8 cellular contexts compared by ENCODE assay signal in genomic region chr12:124625867-124626675, GRCh38. TPM values are rescaled to one million over a fixed set of nuclear protein-coding genes. Genes with fewer than 3 reads are reported as not detected.
DNase-seq lines count a peak whose midpoint lies in the region; ATAC-seq and TF ChIP-seq lines count a peak whose summit lies in the region.

No MANE protein-coding gene starts in this region.

- DNase-seq in GDM1 (lab: John Stamatoyannopoulos, UW): peak; percentile 73
- no peak for DNase-seq in T-helper 17 cell
- peak; percentile 82 for DNase-seq in fibroblast of the conjunctiva (ENCODE audit: low read depth)
- peak; percentile 15 for DNase-seq in prostate gland (ENCODE audit: low spot score)
- DNase-seq in HuH-7.5 (ENCODE audit: low spot score): no peak
- no peak for DNase-seq in activated CD4-positive, alpha-beta T cell treated with anti-CD3 and anti-CD28 coated beads for 36 hours
- no peak for DNase-seq in central memory CD4-positive, alpha-beta T cell
- DNase-seq in stimulated activated CD4-positive, alpha-beta T cell treated with anti-CD3 and anti-CD28 coated beads, Interleukin-15, amount 100 ng/mL, for 24 hours: no peak

- H3K4me3 ChIP-seq in prostate gland: no peak overlapping the region

- H3K36me3 Mint-ChIP-seq in T-helper 17 cell (ENCODE audit: low read depth): peaks cover 2% of the 10 kb centered on the region
- H3K36me3 Mint-ChIP-seq in activated CD4-positive, alpha-beta T cell treated with anti-CD3 and anti-CD28 coated beads for 36 hours (ENCODE audit: low read depth): no peaks in the 10 kb centered on the region

- H3K27me3 Mint-ChIP-seq in T-helper 17 cell: no peaks in the 10 kb centered on the region
- no peaks in the 10 kb centered on the region for H3K27me3 Mint-ChIP-seq in activated CD4-positive, alpha-beta T cell treated with anti-CD3 and anti-CD28 coated beads for 36 hours

- WGBS in prostate gland: 56% methylated on average over 15 of the region's 15 CpGs

- H3K9me3 ChIP-seq in T-helper 17 cell (ENCODE audit: control insufficient read depth, low read length, poor library complexity, severe bottlenecking) (no peaks in the 10 kb centered on the region), prostate gland (no peaks in the 10 kb centered on the region)

- TF ChIP-seq POLR2A in prostate gland (IDR thresholded peaks at IDR 0.05): no peak

- no peaks in the 10 kb centered on the region for H3K4me1 ChIP-seq in prostate gland (replicated peaks)

- no peak overlapping the region for H3K4me3 Mint-ChIP-seq in T-helper 17 cell
- no peak overlapping the region for H3K4me3 Mint-ChIP-seq in activated CD4-positive, alpha-beta T cell treated with anti-CD3 and anti-CD28 coated beads for 36 hours

- peak overlapping the region in 1 of 2 donors; percentile 48 for H3K27ac ChIP-seq in prostate gland

- intact Hi-C loops in prostate gland (cut with DNase I): no loop called here
- intact Hi-C loops in activated CD4-positive, alpha-beta T cell treated with anti-CD3 and anti-CD28 coated beads for 36 hours (cut with DNase I, micrococcal nuclease): no loop called here

- H3K9me3 Mint-ChIP-seq in activated CD4-positive, alpha-beta T cell treated with anti-CD3 and anti-CD28 coated beads for 36 hours (ENCODE audit: low read depth): no peaks in the 10 kb centered on the region

- POLR2A ChIA-PET in activated CD4-positive, alpha-beta T cell treated with anti-CD3 and anti-CD28 coated beads for 36 hours (lab: Charles Lee): no interaction called here

- no peaks in the 10 kb centered on the region for H3K36me3 ChIP-seq in prostate gland

- CTCF ChIA-PET in activated CD4-positive, alpha-beta T cell treated with anti-CD3 and anti-CD28 coated beads for 36 hours (lab: Charles Lee): interaction anchor here (0.6 to 1.4 kb wide), 2 partner anchors 11 to 123 kb away, joined by 3 read pairs; no protein-coding TSS in a partner anchor

- no peak for TF ChIP-seq CTCF in prostate gland (IDR thresholded peaks at IDR 0.05)

- H3K4me1 Mint-ChIP-seq in T-helper 17 cell: peaks cover 9% of the 10 kb centered on the region
- H3K4me1 Mint-ChIP-seq in activated CD4-positive, alpha-beta T cell treated with anti-CD3 and anti-CD28 coated beads for 36 hours: no peaks in the 10 kb centered on the region

- H3K27ac Mint-ChIP-seq in T-helper 17 cell: peak overlapping the region; percentile 32
- H3K27ac Mint-ChIP-seq in activated CD4-positive, alpha-beta T cell treated with anti-CD3 and anti-CD28 coated beads for 36 hours: no peak overlapping the region

- H3K27me3 ChIP-seq in prostate gland (replicated peaks; ENCODE audit: insufficient read depth): no peaks in the 10 kb centered on the region

- peak; percentile 61 for ATAC-seq in T-helper 17 cell
- ATAC-seq in activated CD4-positive, alpha-beta T cell treated with anti-CD3 and anti-CD28 coated beads for 36 hours: no peak

RNA-seq across cellular contexts. Expression of gene NCOR2, which starts 58.7 kb away (rescaled TPM):
- 100 to 1,000 TPM; 107 to 119 TPM for total RNA-seq in T-helper 17 cell
- total RNA-seq in prostate gland: 100 to 1,000 TPM; 184 to 306 TPM
- total RNA-seq in activated CD4-positive, alpha-beta T cell treated with anti-CD3 and anti-CD28 coated beads for 36 hours: 100 to 1,000 TPM; 103 to 115 TPM

Comparison
In these comparisons a context has a peak if more than half of its experiments do, and no peak if none do; other contexts are left out.
1. DNase-seq: peak in GDM1 (single experiment), fibroblast of the conjunctiva (single experiment) and prostate gland (single experiment); none in T-helper 17 cell (0 of 3), HuH-7.5 (single experiment), activated CD4-positive, alpha-beta T cell treated with anti-CD3 and anti-CD28 coated beads for 36 hours (single experiment), central memory CD4-positive, alpha-beta T cell (single experiment) and stimulated activated CD4-positive, alpha-beta T cell treated with anti-CD3 and anti-CD28 coated beads, Interleukin-15, amount 100 ng/mL, for 24 hours (single experiment).